15 cellular contexts compared by ENCODE assay signal in the genomic region with DNA sequence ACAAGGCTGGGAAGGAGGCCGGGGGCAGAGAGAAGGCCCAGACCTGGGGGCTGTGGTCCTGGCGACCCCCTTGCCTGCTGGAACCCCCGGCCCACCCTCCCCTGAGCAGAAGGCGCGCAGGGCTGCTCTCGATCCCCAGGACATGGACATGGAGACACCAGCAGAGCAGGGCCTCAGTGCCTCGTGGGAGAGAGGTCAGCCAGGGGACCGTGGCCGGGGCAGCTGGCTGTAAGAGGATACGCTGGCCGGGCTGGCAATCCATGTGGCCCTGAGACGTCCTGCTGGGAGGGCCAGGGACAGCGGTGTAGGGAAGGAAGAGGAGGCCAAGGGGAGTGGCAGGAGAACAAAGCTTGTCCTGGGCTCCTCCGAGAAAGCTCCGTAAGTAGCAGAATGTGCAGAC.
DNase-seq lines count a peak whose midpoint lies in the region; ATAC-seq and TF ChIP-seq lines count a peak whose summit lies in the region.
"Had no signal": no experiment of that assay in that cellular context is flagged by ENCODE, and none has a peak within 500 bp of the region (broad histone marks: within the 10 kb centered on the region; RNA-seq: fewer than 3 reads in every experiment).

No MANE protein-coding gene starts in this region.

- TF ChIP-seq POLR2A in HCT116 (IDR thresholded peaks at IDR 0.05; ENCODE audit: borderline replicate concordance, extremely low read depth, insufficient read depth, insufficient read length) (no peak), sigmoid colon (IDR thresholded peaks at IDR 0.05) (no peak)

- H3K4me3 Mint-ChIP-seq in T-helper 17 cell = no peak overlapping the region
- H3K4me3 Mint-ChIP-seq: activated CD8-positive, alpha-beta T cell treated with anti-CD3 and anti-CD28 coated beads for 36 hours; activated T-helper 17 cell treated with anti-CD3 and anti-CD28 coated beads, Interleukin-2, amount 50 U/mL, for 72 hours; memory B cell had no signal

- RAD21 ChIA-PET in HCT116 (lab: Charles Lee; ENCODE audit: low non-redundant PET in 1 of 2, low total read pairs in 2 of 2, uncharacterized antibody in 2 of 2, unreplicated experiment in 2 of 2) = no interaction called here

- H3K79me2 ChIP-seq in HCT116 (ENCODE audit: insufficient read depth, low read length) = no peaks in the 10 kb centered on the region

- ATAC-seq in HCT116 (0 out of 2 replicates have a peak, but pooled peaks have one; percentile 11), lung (ENCODE audit: insufficient read depth, low FRiP score) (no peak), T-helper 17 cell (no peak)
- ATAC-seq: activated CD8-positive, alpha-beta T cell treated with anti-CD3 and anti-CD28 coated beads for 36 hours; activated T-helper 17 cell treated with anti-CD3 and anti-CD28 coated beads, Interleukin-2, amount 50 U/mL, for 72 hours had no signal

- BruUV-seq in HCT116 (replicated peaks; lab: Mats Ljungman, UMichigan) = no TSS peak

- no peak overlapping the region for H3K27ac ChIP-seq in HCT116 (ENCODE audit: low read depth, low read length)
- H3K27ac ChIP-seq in lung (ENCODE audit: low read depth in 1 of 2, low read length in 1 of 2) = peak overlapping the region; percentile 75 to 89
- peak overlapping the region; percentile 88 to 98 (median 96) for H3K27ac ChIP-seq in sigmoid colon
- H3K27ac ChIP-seq in dorsolateral prefrontal cortex = peak overlapping the region in 24 of 59 donors; percentile 10 to 85 (median 65)
- H3K27ac ChIP-seq: HL-60, SK-N-MC had no signal

- CTCF ChIA-PET in HCT116 (lab: Charles Lee) = no interaction called here

- no peak for TF ChIP-seq EP300 in sigmoid colon (IDR thresholded peaks at IDR 0.05)

- no peaks in the 10 kb centered on the region for H3K9me3 ChIP-seq in HCT116 (ENCODE audit: control insufficient read depth in 1 of 2, insufficient read depth in 1 of 2, low read depth in 1 of 2, low read length in 2 of 2)
- peaks cover 0 to 1% of the 10 kb centered on the region in 2 donors for H3K9me3 ChIP-seq in lung (ENCODE audit: control insufficient read depth in 2 of 2, insufficient read depth in 1 of 2, low read length in 1 of 2)
- H3K9me3 ChIP-seq in sigmoid colon = no peaks in the 10 kb centered on the region
- H3K9me3 ChIP-seq in T-helper 17 cell (ENCODE audit: control insufficient read depth, low read length, poor library complexity, severe bottlenecking) = no peaks in the 10 kb centered on the region

- H3K27ac Mint-ChIP-seq in T-helper 17 cell = no peak overlapping the region
- H3K27ac Mint-ChIP-seq: activated CD8-positive, alpha-beta T cell treated with anti-CD3 and anti-CD28 coated beads for 36 hours; activated T-helper 17 cell treated with anti-CD3 and anti-CD28 coated beads, Interleukin-2, amount 50 U/mL, for 72 hours; memory B cell had no signal

- H3K36me3 ChIP-seq in HCT116 (ENCODE audit: control insufficient read depth in 1 of 2, insufficient read depth in 2 of 2, low read length in 2 of 2) (no peaks in the 10 kb centered on the region), lung (ENCODE audit: control insufficient read depth in 2 of 2, insufficient read depth in 2 of 2, low read length in 2 of 2) (peaks cover 4 to 30% of the 10 kb centered on the region in 2 donors), sigmoid colon (peaks cover 9 to 30% (median 14%) of the 10 kb centered on the region in 4 donors)

- no peaks in the 10 kb centered on the region for H3K4me1 ChIP-seq in HCT116 (ENCODE audit: control insufficient read depth in 1 of 2, insufficient read depth in 2 of 2, low read length in 2 of 2)
- H3K4me1 ChIP-seq in lung (ENCODE audit: control insufficient read depth in 2 of 2, insufficient read depth in 2 of 2, low read length in 2 of 2) = peaks cover 0 to 47% of the 10 kb centered on the region in 2 donors
- H3K4me1 ChIP-seq in sigmoid colon = peaks cover 0 to 98% (median 80%) of the 10 kb centered on the region in 4 donors

- 68 to 70% methylated on average over 15 of the region's 15 CpGs for WGBS in lung, 2 donors
- WGBS in sigmoid colon, 2 donors = 86 to 89% methylated on average over 15 of the region's 15 CpGs

- DNase-seq in HCT116 (ENCODE audit: low read depth, low spot score) = no peak
- peak; percentile 11 for DNase-seq in globus pallidus (ENCODE audit: low spot score)
- DNase-seq in lung (ENCODE audit: low spot score) = no peak
- DNase-seq in sigmoid colon = no peak
- DNase-seq in dorsolateral prefrontal cortex = no peak
- DNase-seq in T-helper 17 cell = no peak
- DNase-seq in NCI-H2107 (lab: John Stamatoyannopoulos, UW) = no peak
- no peak for DNase-seq in NCI-H524 treated with DMSO at 0.1 percent for 48 hours (lab: John Stamatoyannopoulos, UW)
- DNase-seq: activated CD8-positive, alpha-beta T cell treated with anti-CD3 and anti-CD28 coated beads for 36 hours; Calu3; OCI-M1 had no signal

- H3K4me2 ChIP-seq in HCT116 (ENCODE audit: low read length) = no peak overlapping the region

- H3K4me1 Mint-ChIP-seq in T-helper 17 cell = peaks cover 4% of the 10 kb centered on the region
- H3K4me1 Mint-ChIP-seq: activated T-helper 17 cell treated with anti-CD3 and anti-CD28 coated beads, Interleukin-2, amount 50 U/mL, for 72 hours; memory B cell had no signal

- peaks cover 2% of the 10 kb centered on the region for H3K36me3 Mint-ChIP-seq in T-helper 17 cell (ENCODE audit: low read depth)

- no peak for TF ChIP-seq CTCF in HCT116 (IDR thresholded peaks at IDR 0.05 in 2 of 3, conservative IDR thresholded peaks at IDR 0.05 in 1 of 3; ENCODE audit: borderline replicate concordance in 1 of 3, insufficient read depth in 1 of 3, low read depth in 2 of 3, low read length in 2 of 3)
- no peak for TF ChIP-seq CTCF in lung (IDR thresholded peaks at IDR 0.05; ENCODE audit: control extremely low read depth, extremely low read depth)
- no peak for TF ChIP-seq CTCF in sigmoid colon (IDR thresholded peaks at IDR 0.05)
- no peak for TF ChIP-seq CTCF in dorsolateral prefrontal cortex (IDR thresholded peaks at IDR 0.05 in 54 of 56, conservative IDR thresholded peaks at IDR 0.05 in 2 of 56; ENCODE audit: low read depth in 1 of 56, partially characterized antibody in 56 of 56)

- TF ChIP-seq RAD21 in HCT116 (IDR thresholded peaks at IDR 0.05; ENCODE audit: low read depth) = no peak

- H3K27me3 ChIP-seq in HCT116 (ENCODE audit: insufficient read depth, low read length) (no peaks in the 10 kb centered on the region), lung (ENCODE audit: control insufficient read depth, insufficient read depth) (no peaks in the 10 kb centered on the region), sigmoid colon (no peaks in the 10 kb centered on the region), dorsolateral prefrontal cortex (no peaks in the 10 kb centered on the region)

- POLR2A ChIA-PET in HCT116 (lab: Charles Lee) = no interaction called here

- no peak overlapping the region for H3K9ac ChIP-seq in HCT116 (ENCODE audit: low read length)

- no peaks in the 10 kb centered on the region for H4K20me1 ChIP-seq in HCT116 (ENCODE audit: insufficient read depth)

- intact Hi-C loops in HCT116 (cut with micrococcal nuclease) (no loop called here), sigmoid colon (cut with DNase I) (no loop called here), dorsolateral prefrontal cortex (cut with DNase I) (no loop called here)

- H2AFZ ChIP-seq in HCT116 (ENCODE audit: low read depth, low read length, poor library complexity, severe bottlenecking) = no peak overlapping the region

- H3K4me3 ChIP-seq in HCT116 (replicated peaks in 1 of 2; ENCODE audit: low read depth in 1 of 2, low read length in 2 of 2) (no peak overlapping the region), lung (no peak overlapping the region), sigmoid colon (peak overlapping the region in 1 of 4 donors; percentile 10), dorsolateral prefrontal cortex (peak overlapping the region in 1 of 59 donors; percentile 44)
- H3K4me3 ChIP-seq: SK-N-MC had no signal

- no peaks in the 10 kb centered on the region for H3K27me3 Mint-ChIP-seq in T-helper 17 cell
- H3K27me3 Mint-ChIP-seq: activated CD8-positive, alpha-beta T cell treated with anti-CD3 and anti-CD28 coated beads for 36 hours; activated T-helper 17 cell treated with anti-CD3 and anti-CD28 coated beads, Interleukin-2, amount 50 U/mL, for 72 hours; memory B cell had no signal

- no peaks in the 10 kb centered on the region for H3K9me2 ChIP-seq in HCT116 (ENCODE audit: insufficient read depth)

TF ChIP-seq in HCT116, 20 proteins besides CTCF, POLR2A, EP300 and RAD21:
- TF ChIP-seq SP1 (IDR thresholded peaks at IDR 0.05; ENCODE audit: low read depth) = no peak
- TF ChIP-seq ZFX (IDR thresholded peaks at IDR 0.05) = no peak
- no peak for TF ChIP-seq CEBPB (IDR thresholded peaks at IDR 0.05; ENCODE audit: low read depth)
